Comparison of ENCODE assay signal across 19 cellular contexts in genomic region chr14:90611501-90611900, GRCh38.
DNase-seq lines count a peak whose midpoint lies in the region; ATAC-seq, FAIRE-seq and TF ChIP-seq lines count a peak whose summit lies in the region.
"Had no signal": no experiment of that assay in that cellular context is flagged by ENCODE, and none has a peak within 500 bp of the region (broad histone marks: within the 10 kb centered on the region; RNA-seq: fewer than 3 reads in every experiment).

No MANE protein-coding gene starts in this region.

- DNase-seq in SJCRH30 = peak; percentile 37 to 63
- DNase-seq in caudate nucleus (lab: John Stamatoyannopoulos, UW) = peak in 1 of 61 donors; percentile 15
- DNase-seq in lower lobe of right lung = no peak
- DNase-seq in sigmoid colon = peak; percentile 51
- no peak for DNase-seq in SIG-M5 (lab: John Stamatoyannopoulos, UW)
- DNase-seq in aorta = no peak
- DNase-seq in GM19239 (ENCODE audit: insufficient read length, low spot score) = no peak
- DNase-seq: AML-193; Calu3; CD4-positive, CD25-positive, alpha-beta regulatory T cell; DMS79; NCI-H1417; NCI-H2029; NCI-H524 had no signal

- no peak for FAIRE-seq in GM19239 (lab: Jason Lieb, UNC)
- FAIRE-seq: GM12878, GM18507, RCC 7860 had no signal

- peak overlapping the region; percentile 74 for H3K27ac ChIP-seq in SJCRH30
- peak overlapping the region; percentile 19 for H3K27ac ChIP-seq in caudate nucleus (ENCODE audit: low read depth, low read length)
- H3K27ac ChIP-seq in lower lobe of right lung = peak overlapping the region; percentile 24
- H3K27ac ChIP-seq in sigmoid colon = peak overlapping the region in 3 of 4 donors; percentile 48 to 81 (median 77)
- no peak overlapping the region for H3K27ac ChIP-seq in aorta (ENCODE audit: low read depth in 1 of 2, low read length in 2 of 2)

- no peak for TF ChIP-seq POLR2A in sigmoid colon (IDR thresholded peaks at IDR 0.05)

- H3K36me3 ChIP-seq in SJCRH30 (no peaks in the 10 kb centered on the region), lower lobe of right lung (no peaks in the 10 kb centered on the region), sigmoid colon (no peaks in the 10 kb centered on the region), aorta (ENCODE audit: control insufficient read depth in 1 of 2, insufficient read depth in 2 of 2, low read length in 1 of 2) (peaks cover 0 to 2% of the 10 kb centered on the region in 2 donors)

- WGBS in sigmoid colon, 2 donors = 87 to 88% methylated on average over 7 of the region's 7 CpGs
- WGBS in aorta, 2 donors = 92% methylated on average over 7 of the region's 7 CpGs

- no peaks in the 10 kb centered on the region for H3K9me3 ChIP-seq in SJCRH30 (replicated peaks)
- no peaks in the 10 kb centered on the region for H3K9me3 ChIP-seq in lower lobe of right lung
- H3K9me3 ChIP-seq in sigmoid colon = no peaks in the 10 kb centered on the region
- no peaks in the 10 kb centered on the region for H3K9me3 ChIP-seq in aorta (ENCODE audit: control insufficient read depth, low read length)

- no peak for TF ChIP-seq EP300 in sigmoid colon (IDR thresholded peaks at IDR 0.05)

- TF ChIP-seq CTCF in lower lobe of right lung (IDR thresholded peaks at IDR 0.05) = no peak
- no peak for TF ChIP-seq CTCF in sigmoid colon (IDR thresholded peaks at IDR 0.05)

- no peak overlapping the region for H3K4me3 ChIP-seq in SJCRH30
- no peak overlapping the region for H3K4me3 ChIP-seq in lower lobe of right lung
- no peak overlapping the region for H3K4me3 ChIP-seq in sigmoid colon
- no peak overlapping the region for H3K4me3 ChIP-seq in aorta (ENCODE audit: low read length in 2 of 2)
- H3K4me3 ChIP-seq: GM12878, GM23338 had no signal

- ATAC-seq in lower lobe of right lung (no peak), GM21360 (IDR thresholded peaks at IDR 0.05; ENCODE audit: unreplicated experiment) (no peak), aorta (ENCODE audit: low FRiP score) (no peak)
- ATAC-seq: GM12878, GM23338 had no signal

- H3K27me3 ChIP-seq in SJCRH30 (no peaks in the 10 kb centered on the region), lower lobe of right lung (ENCODE audit: low read depth) (no peaks in the 10 kb centered on the region), sigmoid colon (no peaks in the 10 kb centered on the region), aorta (ENCODE audit: control insufficient read depth in 1 of 2, insufficient read depth in 2 of 2, low read length in 1 of 2) (no peaks in the 10 kb centered on the region)

- intact Hi-C loops in lower lobe of right lung (cut with DNase I) (no loop called here), sigmoid colon (cut with DNase I) (no loop called here), aorta (cut with DNase I) (no loop called here)

- peaks cover 49% of the 10 kb centered on the region for H3K4me1 ChIP-seq in SJCRH30
- peaks cover 42% of the 10 kb centered on the region for H3K4me1 ChIP-seq in lower lobe of right lung
- H3K4me1 ChIP-seq in sigmoid colon = peaks cover 0 to 54% (median 28%) of the 10 kb centered on the region in 4 donors
- no peaks in the 10 kb centered on the region for H3K4me1 ChIP-seq in aorta (ENCODE audit: control insufficient read depth in 1 of 2, insufficient read depth in 2 of 2, low read length in 2 of 2)

Comparison
In these comparisons a context has a peak if more than half of its experiments do, and no peak if none do; other contexts are left out.
1. DNase-seq: peak in SJCRH30 (2 of 2) and sigmoid colon (single experiment); none in lower lobe of right lung (single experiment), SIG-M5 (single experiment), aorta (0 of 2) and GM19239 (single experiment).
2. H3K27ac ChIP-seq: peak in SJCRH30 (single experiment), caudate nucleus (single experiment), lower lobe of right lung (single experiment) and sigmoid colon (3 of 4); none in aorta (0 of 2).